ENCODE assay signal across 9 cellular contexts in genomic region chr5:53089481-53089976, GRCh38. TPM values are rescaled to one million over a fixed set of nuclear protein-coding genes. Genes with fewer than 3 reads are reported as not detected.
DNase-seq lines count a peak whose midpoint lies in the region; ATAC-seq, FAIRE-seq and TF ChIP-seq lines count a peak whose summit lies in the region.
"Had no signal": no experiment of that assay in that cellular context is flagged by ENCODE, and none has a peak within 500 bp of the region (broad histone marks: within the 10 kb centered on the region; RNA-seq: fewer than 3 reads in every experiment).

No MANE protein-coding gene starts in this region.

- no peak for FAIRE-seq in small intestine (lab: Jason Lieb, UNC)

- H3K27ac ChIP-seq in PC-9 (peak overlapping the region; percentile 23; the same call in 1 of the 2 replicates), small intestine (ENCODE audit: low read depth in 1 of 2, low read length in 1 of 2) (no peak overlapping the region)

- ATAC-seq in HG02678 (IDR thresholded peaks at IDR 0.05; ENCODE audit: unreplicated experiment) (peak; percentile 90), left colon (no peak)

- no peak overlapping the region for H3K4me2 ChIP-seq in PC-9

- no peaks in the 10 kb centered on the region for H3K9me3 Mint-ChIP-seq in activated T-cell treated with anti-CD3 and anti-CD28 coated beads, Interleukin-2, amount 50 U/mL, for 24 hours
- H3K9me3 Mint-ChIP-seq: neural crest cell had no signal

- H3K27me3 Mint-ChIP-seq in activated T-cell treated with anti-CD3 and anti-CD28 coated beads, Interleukin-2, amount 50 U/mL, for 24 hours = peaks cover 2% of the 10 kb centered on the region

- no peaks in the 10 kb centered on the region for H3K79me2 ChIP-seq in PC-9 (ENCODE audit: low read depth)

- DNase-seq in activated T-cell treated with anti-CD3 and anti-CD28 coated beads, Interleukin-2, amount 50 U/mL, for 24 hours = no peak
- no peak for DNase-seq in activated T-cell treated with anti-CD3 and anti-CD28 coated beads, Interleukin-2, amount 50 U/mL, for 48 hours
- DNase-seq in PC-9 = no peak
- DNase-seq in small intestine = peak; percentile 3
- DNase-seq in AG20443 (ENCODE audit: low spot score) = no peak
- DNase-seq in left colon = no peak
- DNase-seq in OCI-M1 (lab: John Stamatoyannopoulos, UW) = no peak

- peaks cover 35% of the 10 kb centered on the region for H3K4me1 Mint-ChIP-seq in activated T-cell treated with anti-CD3 and anti-CD28 coated beads, Interleukin-2, amount 50 U/mL, for 24 hours (ENCODE audit: low read depth)

- intact Hi-C loops in PC-9 (cut with micrococcal nuclease; ENCODE audit: unreplicated experiment) = no loop called here
- intact Hi-C loops in left colon (cut with DNase I, micrococcal nuclease) = no loop called here

- BruUV-seq in PC-9 (replicated peaks; lab: Mats Ljungman, UMichigan) = no TSS peak

- H3K36me3 Mint-ChIP-seq in activated T-cell treated with anti-CD3 and anti-CD28 coated beads, Interleukin-2, amount 50 U/mL, for 24 hours (ENCODE audit: low read depth) = no peaks in the 10 kb centered on the region

- POLR2A ChIA-PET in PC-9 (lab: Charles Lee; ENCODE audit: unreplicated experiment) = no interaction called here

- H3K4me1 ChIP-seq in PC-9 (replicated peaks; ENCODE audit: insufficient read depth) (peaks cover 11% of the 10 kb centered on the region; the same call in 1 of the 2 replicates), small intestine (ENCODE audit: control insufficient read depth in 2 of 2, insufficient read depth in 1 of 2, low read depth in 1 of 2, low read length in 1 of 2) (no peaks in the 10 kb centered on the region)

- H3K9me2 ChIP-seq in PC-9 (ENCODE audit: insufficient read depth) = no peaks in the 10 kb centered on the region

- H2AFZ ChIP-seq in PC-9 = no peak overlapping the region

- H3K4me3 ChIP-seq in PC-9 (no peak overlapping the region), small intestine (ENCODE audit: low read depth in 1 of 2, low read length in 2 of 2) (no peak overlapping the region)

- no peak for TF ChIP-seq CTCF in PC-9 (conservative IDR thresholded peaks at IDR 0.05)

- no peaks in the 10 kb centered on the region for H4K20me1 ChIP-seq in PC-9 (ENCODE audit: insufficient read depth)

- no peaks in the 10 kb centered on the region for H3K27me3 ChIP-seq in PC-9 (ENCODE audit: insufficient read depth, low read depth)
- no peaks in the 10 kb centered on the region for H3K27me3 ChIP-seq in small intestine (ENCODE audit: control insufficient read depth in 2 of 2, insufficient read depth in 2 of 2, low read length in 2 of 2)

- peak overlapping the region; percentile 80 for H3K27ac Mint-ChIP-seq in activated T-cell treated with anti-CD3 and anti-CD28 coated beads, Interleukin-2, amount 50 U/mL, for 24 hours

- H3K9me3 ChIP-seq in PC-9 (ENCODE audit: insufficient read depth, low read depth) (no peaks in the 10 kb centered on the region), small intestine (ENCODE audit: control insufficient read depth, low read depth) (no peaks in the 10 kb centered on the region)

- 75 to 92% (median 83%) methylated on average over 3 of the region's 3 CpGs for WGBS in small intestine, 3 donors

- peak overlapping the region; percentile 27 for H3K4me3 Mint-ChIP-seq in activated T-cell treated with anti-CD3 and anti-CD28 coated beads, Interleukin-2, amount 50 U/mL, for 24 hours
- H3K4me3 Mint-ChIP-seq: neural crest cell had no signal

- peaks cover 23% of the 10 kb centered on the region for H3F3A ChIP-seq in PC-9 (ENCODE audit: insufficient read depth, low read depth)

- H3K36me3 ChIP-seq in PC-9 (ENCODE audit: low read depth) (peaks cover 38% of the 10 kb centered on the region), small intestine (ENCODE audit: control insufficient read depth in 2 of 2, insufficient read depth in 2 of 2, low read length in 2 of 2) (peaks cover 4 to 10% of the 10 kb centered on the region in 2 donors)

- CTCF ChIA-PET in PC-9 (lab: Charles Lee) = no interaction called here

RNA-seq across cellular contexts. Expression of gene MOCS2, which starts 20.0 kb away (rescaled TPM):
- total RNA-seq in PC-9 (2021) (23.6 and 24.4 TPM in 2 replicates), left colon (10 to 100 TPM; 23.5 to 27.5 TPM)
- 100 to 1,000 TPM in 1 of 3 donors, 10 to 100 TPM in 2; 46.9 to 114 (median 84.8) TPM for polyA plus RNA-seq in small intestine
